In the genomic region with DNA sequence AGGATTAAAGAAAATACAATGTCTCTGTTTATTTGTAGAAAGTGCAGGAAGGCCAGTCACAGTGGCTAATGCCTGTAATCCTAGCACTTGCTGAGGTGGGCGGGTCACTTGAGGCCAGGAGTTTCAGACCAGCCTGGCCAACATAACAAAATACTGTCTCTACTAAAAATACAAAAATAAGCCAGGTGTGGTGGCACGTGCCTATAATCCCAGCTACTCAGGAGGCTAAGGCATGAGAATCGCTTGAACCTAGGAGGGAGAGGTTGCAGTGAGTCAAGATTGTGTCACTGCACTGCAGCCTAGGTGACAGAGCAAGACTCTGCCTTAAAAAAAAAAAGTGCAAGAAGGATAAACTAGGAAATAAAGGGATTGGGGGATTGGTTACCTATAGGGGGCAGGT, we compare ENCODE assay signal across 12 cellular contexts. TPM values are rescaled to one million over a fixed set of nuclear protein-coding genes. Genes with fewer than 3 reads are reported as not detected.
"Had no signal": no experiment of that assay in that cellular context is flagged by ENCODE, and none has a peak within 500 bp of the region (broad histone marks: within the 10 kb centered on the region; RNA-seq: fewer than 3 reads in every experiment).

No MANE protein-coding gene starts in this region.

RNA-seq across cellular contexts. Expression of gene ADIRF, which starts 10.2 kb away (rescaled TPM):
- total RNA-seq: activated CD4-positive, alpha-beta T cell treated with anti-CD3 and anti-CD28 coated beads, Interleukin-2, amount 10 ng/mL, durations not matched to agents 7 days and 5 days; activated naive CD4-positive, alpha-beta T cell treated with anti-CD3 and anti-CD28 coated beads, Interleukin-2, amount 50 U/mL, for 72 hours; activated T-cell treated with anti-CD3 and anti-CD28 coated beads, Interleukin-2, amount 50 U/mL, for 72 hours; SJSA1 had no signal

RNA-seq across cellular contexts. Expression of gene SNCG, which starts 20.1 kb away (rescaled TPM):
- total RNA-seq: activated CD4-positive, alpha-beta T cell treated with anti-CD3 and anti-CD28 coated beads, Interleukin-2, amount 10 ng/mL, durations not matched to agents 7 days and 5 days; activated T-cell treated with anti-CD3 and anti-CD28 coated beads, Interleukin-2, amount 50 U/mL, for 72 hours had no signal

RNA-seq across cellular contexts. Expression of gene MMRN2, which starts 21.0 kb away (rescaled TPM):
- total RNA-seq: activated CD4-positive, alpha-beta T cell treated with anti-CD3 and anti-CD28 coated beads, Interleukin-2, amount 10 ng/mL, durations not matched to agents 7 days and 5 days; activated naive CD4-positive, alpha-beta T cell treated with anti-CD3 and anti-CD28 coated beads, Interleukin-2, amount 50 U/mL, for 72 hours had no signal

RNA-seq across cellular contexts. Expression of gene FAM25A, which starts 41.6 kb away (rescaled TPM):
- total RNA-seq: activated CD4-positive, alpha-beta T cell treated with anti-CD3 and anti-CD28 coated beads, Interleukin-2, amount 10 ng/mL, durations not matched to agents 7 days and 5 days; activated naive CD4-positive, alpha-beta T cell treated with anti-CD3 and anti-CD28 coated beads, Interleukin-2, amount 50 U/mL, for 72 hours; activated T-cell treated with anti-CD3 and anti-CD28 coated beads, Interleukin-2, amount 50 U/mL, for 72 hours; body of pancreas; endothelial cell of umbilical vein; left lung; omental fat pad; pulmonary artery endothelial cell; sciatic nerve; SJSA1; stomach; upper lobe of left lung had no signal
- polyA plus RNA-seq: endothelial cell of umbilical vein had no signal
